ENCODE assay signal across 10 cellular contexts in genomic region chrX:21946925-21947641, GRCh38. TPM values are rescaled to one million over a fixed set of nuclear protein-coding genes. Genes with fewer than 3 reads are reported as not detected.
DNase-seq lines count a peak whose midpoint lies in the region; ATAC-seq and TF ChIP-seq lines count a peak whose summit lies in the region.
"Had no signal": no experiment of that assay in that cellular context is flagged by ENCODE, and none has a peak within 500 bp of the region (broad histone marks: within the 10 kb centered on the region; RNA-seq: fewer than 3 reads in every experiment).

No MANE protein-coding gene starts in this region.

- H3K27ac ChIP-seq in suprapubic skin: peak overlapping the region; percentile 34

- no peak overlapping the region for H3K9ac ChIP-seq in iPS-15b (ENCODE audit: low read depth, low read length)

- H3K27me3 ChIP-seq in iPS-15b (ENCODE audit: control insufficient read depth, insufficient read depth, low read length) (no peaks in the 10 kb centered on the region), suprapubic skin (no peaks in the 10 kb centered on the region), Caco-2 (replicated peaks; ENCODE audit: control insufficient read depth, insufficient read depth, low read length) (no peaks in the 10 kb centered on the region)

- H3K9me3 ChIP-seq in iPS-15b (ENCODE audit: control insufficient read depth, insufficient read depth, low read length) (no peaks in the 10 kb centered on the region), suprapubic skin (no peaks in the 10 kb centered on the region), Caco-2 (no peaks in the 10 kb centered on the region)

- POLR2A ChIA-PET in HEK293T (lab: Yijun Ruan, JAX): no interaction called here
- POLR2A ChIA-PET in Caco-2 (lab: Charles Lee): no interaction called here

- TF ChIP-seq CTCF in suprapubic skin (IDR thresholded peaks at IDR 0.05) (no peak), Caco-2 (IDR thresholded peaks at IDR 0.05; ENCODE audit: insufficient read depth in 1 of 2, low read depth in 1 of 2, low read length in 1 of 2, severe bottlenecking in 1 of 2, unreplicated experiment in 1 of 2) (no peak)

- no peak for DNase-seq in activated CD8-positive, alpha-beta memory T cell treated with anti-CD3 and anti-CD28 coated beads, Interleukin-2, amount 10 ng/mL, durations not matched to agents 7 days and 5 days
- DNase-seq in activated CD8-positive, alpha-beta memory T cell treated with anti-CD3 and anti-CD28 coated beads for 24 hours: no peak
- DNase-seq in suprapubic skin (ENCODE audit: low spot score in 2 of 2) (no peak), NCI-H1092 treated with DMSO at 0.1 percent for 48 hours (lab: John Stamatoyannopoulos, UW) (no peak), HEK293T (ENCODE audit: extremely low spot score) (no peak), Caco-2 (no peak)
- DNase-seq: CD4-positive, alpha-beta T cell; NCI-H1436 treated with DMSO at 0.1 percent for 48 hours had no signal

- no peaks in the 10 kb centered on the region for H3K36me3 ChIP-seq in iPS-15b (ENCODE audit: control insufficient read depth, insufficient read depth, low read length)
- no peaks in the 10 kb centered on the region for H3K36me3 ChIP-seq in suprapubic skin
- no peaks in the 10 kb centered on the region for H3K36me3 ChIP-seq in Caco-2 (ENCODE audit: control insufficient read depth, insufficient read depth, low read length)

- peak overlapping the region; percentile 12 for H3K4me3 ChIP-seq in iPS-15b (ENCODE audit: low read depth, low read length)
- H3K4me3 ChIP-seq in suprapubic skin: no peak overlapping the region
- no peak overlapping the region for H3K4me3 ChIP-seq in Caco-2 (ENCODE audit: low read depth, low read length)

- no peak for TF ChIP-seq EP300 in suprapubic skin (IDR thresholded peaks at IDR 0.05)

- ATAC-seq in activated CD8-positive, alpha-beta memory T cell treated with anti-CD3 and anti-CD28 coated beads, Interleukin-2, amount 10 ng/mL, durations not matched to agents 7 days and 5 days: no peak

- 44% methylated on average over 7 of the region's 7 CpGs for WGBS in suprapubic skin

- no peaks in the 10 kb centered on the region for H3K9me3 Mint-ChIP-seq in activated CD8-positive, alpha-beta memory T cell treated with anti-CD3 and anti-CD28 coated beads, Interleukin-2, amount 10 ng/mL, durations not matched to agents 7 days and 5 days (ENCODE audit: low read depth)
- H3K9me3 Mint-ChIP-seq in activated naive CD8-positive, alpha-beta T cell (ENCODE audit: low read depth): no peaks in the 10 kb centered on the region
- no peaks in the 10 kb centered on the region for H3K9me3 Mint-ChIP-seq in Caco-2 (ENCODE audit: unreplicated experiment)
- H3K9me3 Mint-ChIP-seq: CD4-positive, alpha-beta T cell had no signal

- no peaks in the 10 kb centered on the region for H3K27me3 Mint-ChIP-seq in activated CD8-positive, alpha-beta memory T cell treated with anti-CD3 and anti-CD28 coated beads, Interleukin-2, amount 10 ng/mL, durations not matched to agents 7 days and 5 days
- H3K27me3 Mint-ChIP-seq in activated naive CD8-positive, alpha-beta T cell: no peaks in the 10 kb centered on the region
- H3K27me3 Mint-ChIP-seq in Caco-2 (ENCODE audit: insufficient read depth, unreplicated experiment): no peaks in the 10 kb centered on the region
- H3K27me3 Mint-ChIP-seq: CD4-positive, alpha-beta T cell had no signal

- TF ChIP-seq POLR2A in suprapubic skin (IDR thresholded peaks at IDR 0.05): no peak

- peak overlapping the region; percentile 54 for H3K27ac Mint-ChIP-seq in activated CD8-positive, alpha-beta memory T cell treated with anti-CD3 and anti-CD28 coated beads, Interleukin-2, amount 10 ng/mL, durations not matched to agents 7 days and 5 days
- peak overlapping the region; percentile 61 for H3K27ac Mint-ChIP-seq in activated naive CD8-positive, alpha-beta T cell
- no peak overlapping the region for H3K27ac Mint-ChIP-seq in Caco-2 (ENCODE audit: unreplicated experiment)
- H3K27ac Mint-ChIP-seq: CD4-positive, alpha-beta T cell had no signal

- peaks cover 23% of the 10 kb centered on the region for H3K36me3 Mint-ChIP-seq in activated CD8-positive, alpha-beta memory T cell treated with anti-CD3 and anti-CD28 coated beads, Interleukin-2, amount 10 ng/mL, durations not matched to agents 7 days and 5 days
- H3K36me3 Mint-ChIP-seq in activated naive CD8-positive, alpha-beta T cell: peaks cover 8% of the 10 kb centered on the region
- peaks cover 31% of the 10 kb centered on the region for H3K36me3 Mint-ChIP-seq in Caco-2 (ENCODE audit: insufficient read depth, unreplicated experiment)

- no peak overlapping the region for H3K4me3 Mint-ChIP-seq in activated CD8-positive, alpha-beta memory T cell treated with anti-CD3 and anti-CD28 coated beads, Interleukin-2, amount 10 ng/mL, durations not matched to agents 7 days and 5 days
- peak overlapping the region; percentile 20 for H3K4me3 Mint-ChIP-seq in activated naive CD8-positive, alpha-beta T cell
- H3K4me3 Mint-ChIP-seq in Caco-2 (ENCODE audit: unreplicated experiment): no peak overlapping the region

- CTCF ChIA-PET in activated CD8-positive, alpha-beta memory T cell treated with anti-CD3 and anti-CD28 coated beads, Interleukin-2, amount 10 ng/mL, durations not matched to agents 7 days and 5 days (lab: Charles Lee): no interaction called here
- CTCF ChIA-PET in HEK293T (lab: Yijun Ruan, JAX) (no interaction called here), Caco-2 (lab: Charles Lee) (no interaction called here)

- H3K4me1 Mint-ChIP-seq in activated CD8-positive, alpha-beta memory T cell treated with anti-CD3 and anti-CD28 coated beads, Interleukin-2, amount 10 ng/mL, durations not matched to agents 7 days and 5 days: peaks cover 47% of the 10 kb centered on the region
- peaks cover 55% of the 10 kb centered on the region for H3K4me1 Mint-ChIP-seq in activated naive CD8-positive, alpha-beta T cell (ENCODE audit: low read depth)
- H3K4me1 Mint-ChIP-seq in Caco-2 (ENCODE audit: low read depth, unreplicated experiment): peaks cover 19% of the 10 kb centered on the region

- BruUV-seq in Caco-2 (replicated peaks; lab: Mats Ljungman, UMichigan): no TSS peak

- intact Hi-C loops in Caco-2 (cut with micrococcal nuclease; ENCODE audit: unreplicated experiment): no loop called here

- peaks cover 61% of the 10 kb centered on the region for H3K4me1 ChIP-seq in iPS-15b (ENCODE audit: control insufficient read depth, insufficient read depth, low read length)
- peaks cover 10% of the 10 kb centered on the region for H3K4me1 ChIP-seq in suprapubic skin
- 0 out of 2 replicates have a peak, but pooled peaks cover 2% of the 10 kb centered on the region for H3K4me1 ChIP-seq in Caco-2

TF ChIP-seq in HEK293T, 16 proteins besides CTCF, POLR2A, EP300 and RAD21:
- TF ChIP-seq SUZ12 (IDR thresholded peaks at IDR 0.05) (no peak), ZNF384 (IDR thresholded peaks at IDR 0.05) (no peak), LEF1 (IDR thresholded peaks at IDR 0.05; ENCODE audit: borderline replicate concordance) (no peak), TARDBP (IDR thresholded peaks at IDR 0.05) (no peak), FOXM1 (IDR thresholded peaks at IDR 0.05; ENCODE audit: borderline replicate concordance) (no peak), CTBP1 (IDR thresholded peaks at IDR 0.05; ENCODE audit: borderline replicate concordance) (no peak), SP1 (IDR thresholded peaks at IDR 0.05) (no peak), BHLHE40 (IDR thresholded peaks at IDR 0.05; ENCODE audit: borderline replicate concordance) (no peak), NFRKB (IDR thresholded peaks at IDR 0.05) (no peak), ELF4 (IDR thresholded peaks at IDR 0.05) (no peak)
- TF ChIP-seq, protein P1, sequence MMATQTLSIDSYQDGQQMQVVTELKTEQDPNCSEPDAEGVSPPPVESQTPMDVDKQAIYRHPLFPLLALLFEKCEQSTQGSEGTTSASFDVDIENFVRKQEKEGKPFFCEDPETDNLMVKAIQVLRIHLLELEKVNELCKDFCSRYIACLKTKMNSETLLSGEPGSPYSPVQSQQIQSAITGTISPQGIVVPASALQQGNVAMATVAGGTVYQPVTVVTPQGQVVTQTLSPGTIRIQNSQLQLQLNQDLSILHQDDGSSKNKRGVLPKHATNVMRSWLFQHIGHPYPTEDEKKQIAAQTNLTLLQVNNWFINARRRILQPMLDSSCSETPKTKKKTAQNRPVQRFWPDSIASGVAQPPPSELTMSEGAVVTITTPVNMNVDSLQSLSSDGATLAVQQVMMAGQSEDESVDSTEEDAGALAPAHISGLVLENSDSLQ (IDR thresholded peaks at IDR 0.05): no peak

RNA-seq across cellular contexts. Expression of gene SMS, which starts 6.6 kb away (rescaled TPM):
- total RNA-seq in activated CD8-positive, alpha-beta memory T cell treated with anti-CD3 and anti-CD28 coated beads, Interleukin-2, amount 10 ng/mL, durations not matched to agents 7 days and 5 days: 10 to 100 TPM; 76.2 to 95.6 TPM
- 10 to 100 TPM; 19.0 to 27.3 (median 26.3) TPM for total RNA-seq in suprapubic skin
- total RNA-seq in Caco-2 (2022): 158 and 164 TPM in 2 replicates
